8 cellular contexts compared by ENCODE assay signal in genomic region chr14:102694530-102695171, GRCh38.
A peak's percentile ranks its signal among the peaks of the same experiment; 100 is the strongest.
DNase-seq lines count a peak whose midpoint lies in the region; ATAC-seq, FAIRE-seq and TF ChIP-seq lines count a peak whose summit lies in the region.

No MANE protein-coding gene starts in this region.

- H4K20me1 ChIP-seq in DND-41 (ENCODE audit: insufficient read depth, low read length) = peaks cover 26% of the 10 kb centered on the region; the same call in 1 of the 2 replicates

- no peak for TF ChIP-seq POLR2A in Peyer's patch (IDR thresholded peaks at IDR 0.05)
- no peak for TF ChIP-seq POLR2A in uterus (IDR thresholded peaks at IDR 0.05)

- H3K27ac ChIP-seq in DND-41 (ENCODE audit: low read length) (no peak overlapping the region), Peyer's patch (peak overlapping the region in 1 of 4 donors; percentile 4), pancreas (no peak overlapping the region), uterus (no peak overlapping the region)

- intact Hi-C loops in pancreas (cut with DNase I) (loop anchor here in 1 of 3 donors (10.0 kb wide), 1 partner anchor 220 kb away; no protein-coding TSS in a partner anchor), uterus (cut with DNase I; ENCODE audit: low total_unique reads) (no loop called here)

- TF ChIP-seq CTCF in DND-41 (IDR thresholded peaks at IDR 0.05; ENCODE audit: borderline replicate concordance, extremely low read depth, low read length, poor library complexity, severe bottlenecking) = peak; percentile 84
- peak; percentile 48 to 88 (median 80) for TF ChIP-seq CTCF in Peyer's patch (IDR thresholded peaks at IDR 0.05)
- peak; percentile 31 to 66 (median 44) for TF ChIP-seq CTCF in pancreas (IDR thresholded peaks at IDR 0.05)
- TF ChIP-seq CTCF in uterus (IDR thresholded peaks at IDR 0.05) = peak; percentile 64 to 80 (median 72)

- H3K36me3 ChIP-seq in DND-41 (ENCODE audit: insufficient read depth, low read length) (no peaks in the 10 kb centered on the region), Peyer's patch (no peaks in the 10 kb centered on the region), pancreas (no peaks in the 10 kb centered on the region), uterus (no peaks in the 10 kb centered on the region)

- no peak overlapping the region for H3K4me2 ChIP-seq in DND-41 (ENCODE audit: insufficient read depth, low read length)

- H2AFZ ChIP-seq in DND-41 (ENCODE audit: low read depth, low read length) = no peak overlapping the region

- peak; percentile 83 for ATAC-seq in DND-41 (ENCODE audit: insufficient read depth, low read depth)
- peak; percentile 80 to 87 (median 86) for ATAC-seq in pancreas
- no peak for ATAC-seq in HG03039 (IDR thresholded peaks at IDR 0.05; ENCODE audit: unreplicated experiment)

- no peaks in the 10 kb centered on the region for H3K27me3 ChIP-seq in DND-41 (ENCODE audit: insufficient read depth, low read length, poor library complexity)
- no peaks in the 10 kb centered on the region for H3K27me3 ChIP-seq in Peyer's patch
- H3K27me3 ChIP-seq in pancreas = no peaks in the 10 kb centered on the region
- H3K27me3 ChIP-seq in uterus = no peaks in the 10 kb centered on the region

- peaks cover 48% of the 10 kb centered on the region for H3K79me2 ChIP-seq in DND-41 (ENCODE audit: insufficient read depth, low read length)

- no peak overlapping the region for H3K4me3 ChIP-seq in DND-41 (ENCODE audit: low read depth in 1 of 2, low read length in 2 of 2)
- no peak overlapping the region for H3K4me3 ChIP-seq in Peyer's patch
- no peak overlapping the region for H3K4me3 ChIP-seq in pancreas
- no peak overlapping the region for H3K4me3 ChIP-seq in uterus

- H3K9me3 ChIP-seq in DND-41 (ENCODE audit: insufficient read depth, low read length, severe bottlenecking) (no peaks in the 10 kb centered on the region), Peyer's patch (no peaks in the 10 kb centered on the region), pancreas (no peaks in the 10 kb centered on the region), uterus (no peaks in the 10 kb centered on the region)

- H3K4me1 ChIP-seq in DND-41 (ENCODE audit: insufficient read depth, low read length) (peaks cover 20% of the 10 kb centered on the region), Peyer's patch (peaks cover 0 to 36% (median 4%) of the 10 kb centered on the region in 4 donors), pancreas (peaks cover 16 to 20% (median 18%) of the 10 kb centered on the region in 3 donors), uterus (peaks cover 0 to 3% of the 10 kb centered on the region in 2 donors)

- H3K9ac ChIP-seq in DND-41 (ENCODE audit: low read depth, low read length) = no peak overlapping the region

- peak; percentile 71 for DNase-seq in DND-41
- peak; percentile 69 to 79 for DNase-seq in Kasumi-1 (lab: John Stamatoyannopoulos, UW)
- peak in 2 of 3 donors; percentile 65 to 84 for DNase-seq in Peyer's patch
- peak; percentile 27 for DNase-seq in activated gamma-delta T cell treated with anti-CD3 and anti-CD28 coated beads, Interleukin-2, amount 50 U/mL, for 16 hours (ENCODE audit: low read depth)
- DNase-seq in germinal center (ENCODE audit: low spot score) = peak; percentile 77
- peak in 3 of 6 donors; percentile 34 to 67 (median 50) for DNase-seq in pancreas
- DNase-seq in uterus = peak; percentile 49 to 77

- FAIRE-seq in pancreas (lab: Jason Lieb, UNC) = peak; percentile 92

- WGBS in pancreas, 2 donors = 13 to 14% methylated on average over 8 of the region's 8 CpGs
